ENCODE assay signal across 1 cellular context in genomic region chr14:68795602-68796417, GRCh38.
TF ChIP-seq lines count a peak whose summit lies in the region.

No MANE protein-coding gene starts in this region.

TF ChIP-seq in HepG2, 621 proteins besides CTCF, POLR2A, EP300 and RAD21 (continued from another document and continues in another):
- peak; percentile 78; the same call in 1 of the 2 replicates for TF ChIP-seq ZNF780A (CRISPR knock-in tag; IDR thresholded peaks at IDR 0.05)
- TF ChIP-seq TRIM22 (IDR thresholded peaks at IDR 0.05) = no peak
- peak; percentile 56; the same call in 1 of the 2 replicates for TF ChIP-seq ZNF792 (CRISPR knock-in tag; IDR thresholded peaks at IDR 0.05)
- no peak; the same call in 1 of the 2 replicates for TF ChIP-seq MXD1 (CRISPR knock-in tag; IDR thresholded peaks at IDR 0.05)
- no peak for TF ChIP-seq THYN1 (CRISPR knock-in tag; IDR thresholded peaks at IDR 0.05; ENCODE audit: borderline replicate concordance, low read depth)
- TF ChIP-seq PHB2 (IDR thresholded peaks at IDR 0.05; ENCODE audit: partially characterized antibody) = no peak
- no peak for TF ChIP-seq SMAD9 (CRISPR knock-in tag; IDR thresholded peaks at IDR 0.05)
- no peak for TF ChIP-seq SALL2 (CRISPR knock-in tag; IDR thresholded peaks at IDR 0.05)
- TF ChIP-seq SOX13 (IDR thresholded peaks at IDR 0.05) = no peak
- TF ChIP-seq SOX13 (CRISPR knock-in tag; conservative IDR thresholded peaks at IDR 0.05 in 1 of 2, IDR thresholded peaks at IDR 0.05 in 1 of 2) = peak; percentile 18 to 22; a peak in 1 of 4 replicates
- peak; percentile 8 for TF ChIP-seq HOXA5 (CRISPR knock-in tag; IDR thresholded peaks at IDR 0.05)
- TF ChIP-seq GMEB1 (CRISPR knock-in tag; IDR thresholded peaks at IDR 0.05; ENCODE audit: borderline replicate concordance) = 0 out of 2 replicates have a peak, but pooled peaks have one; percentile 58
- TF ChIP-seq PAF1 (CRISPR knock-in tag; IDR thresholded peaks at IDR 0.05) = no peak
- TF ChIP-seq ZNF761 (CRISPR knock-in tag; conservative IDR thresholded peaks at IDR 0.05) = peak; percentile 83
- peak; percentile 90 for TF ChIP-seq ZGPAT (CRISPR knock-in tag; IDR thresholded peaks at IDR 0.05)
- TF ChIP-seq ZNF564 (CRISPR knock-in tag; IDR thresholded peaks at IDR 0.05) = no peak
- TF ChIP-seq ZNF720 (CRISPR knock-in tag; IDR thresholded peaks at IDR 0.05) = no peak
- no peak for TF ChIP-seq NFIB (CRISPR knock-in tag; IDR thresholded peaks at IDR 0.05; ENCODE audit: borderline replicate concordance)
- no peak for TF ChIP-seq ZNF260 (CRISPR knock-in tag; IDR thresholded peaks at IDR 0.05; ENCODE audit: borderline replicate concordance, low read depth)
- TF ChIP-seq TCF12 (IDR thresholded peaks at IDR 0.05) = no peak
- 0 out of 2 replicates have a peak, but pooled peaks have one; percentile 61 for TF ChIP-seq TCF12 (CRISPR knock-in tag; IDR thresholded peaks at IDR 0.05)
- no peak for TF ChIP-seq ZNF326 (CRISPR knock-in tag; IDR thresholded peaks at IDR 0.05; ENCODE audit: borderline replicate concordance)
- TF ChIP-seq FOSL2 (CRISPR knock-in tag; IDR thresholded peaks at IDR 0.05) = peak; percentile 16; the same call in 1 of the 2 replicates
- TF ChIP-seq EED (CRISPR knock-in tag; IDR thresholded peaks at IDR 0.05) = peak; percentile 91
- no peak for TF ChIP-seq HBP1 (CRISPR knock-in tag; IDR thresholded peaks at IDR 0.05; ENCODE audit: low read depth)
- no peak for TF ChIP-seq SP1 (IDR thresholded peaks at IDR 0.05)
- TF ChIP-seq SP1 (CRISPR knock-in tag; IDR thresholded peaks at IDR 0.05) = 0 out of 2 replicates have a peak, but pooled peaks have one; percentile 23
- TF ChIP-seq ZNF558 (CRISPR knock-in tag; IDR thresholded peaks at IDR 0.05; ENCODE audit: borderline replicate concordance) = 0 out of 2 replicates have a peak, but pooled peaks have one; percentile 11
- TF ChIP-seq RFXANK (CRISPR knock-in tag; IDR thresholded peaks at IDR 0.05) = no peak
- TF ChIP-seq ZBTB34 (CRISPR knock-in tag; IDR thresholded peaks at IDR 0.05) = no peak
- TF ChIP-seq MEF2D (CRISPR knock-in tag; IDR thresholded peaks at IDR 0.05) = no peak
- TF ChIP-seq TEAD2 (CRISPR knock-in tag; IDR thresholded peaks at IDR 0.05) = no peak
- TF ChIP-seq FOXO4 (CRISPR knock-in tag; conservative IDR thresholded peaks at IDR 0.05) = no peak
- TF ChIP-seq FOXK1 (CRISPR knock-in tag; IDR thresholded peaks at IDR 0.05; ENCODE audit: borderline replicate concordance, low read depth) = no peak; the same call in 1 of the 2 replicates
- no peak for TF ChIP-seq DZIP1 (CRISPR knock-in tag; IDR thresholded peaks at IDR 0.05)
- TF ChIP-seq NFRKB (IDR thresholded peaks at IDR 0.05) = no peak
- peak in 1 of 2 experiments; percentile 97; a peak in 3 of 4 replicates for TF ChIP-seq HMGXB4 (CRISPR knock-in tag; IDR thresholded peaks at IDR 0.05; ENCODE audit: borderline replicate concordance in 1 of 2, low read depth in 1 of 2)
- no peak for TF ChIP-seq SOX6 (IDR thresholded peaks at IDR 0.05)
- TF ChIP-seq SOX6 (CRISPR knock-in tag; IDR thresholded peaks at IDR 0.05) = peak; percentile 30; the same call in 1 of the 2 replicates
- TF ChIP-seq HHEX (CRISPR knock-in tag; IDR thresholded peaks at IDR 0.05) = no peak
- TF ChIP-seq ZNF138 (CRISPR knock-in tag; IDR thresholded peaks at IDR 0.05; ENCODE audit: low read depth) = peak; percentile 87; the same call in 1 of the 2 replicates
- TF ChIP-seq ZFAT (CRISPR knock-in tag; conservative IDR thresholded peaks at IDR 0.05) = no peak
- no peak for TF ChIP-seq MAF1 (CRISPR knock-in tag; IDR thresholded peaks at IDR 0.05; ENCODE audit: borderline replicate concordance)
- TF ChIP-seq ZNF354B (CRISPR knock-in tag; IDR thresholded peaks at IDR 0.05) = no peak
- no peak for TF ChIP-seq TFE3 (CRISPR knock-in tag; IDR thresholded peaks at IDR 0.05)
- TF ChIP-seq ZNF749 (CRISPR knock-in tag; IDR thresholded peaks at IDR 0.05; ENCODE audit: borderline replicate concordance) = no peak
- peak; percentile 84 for TF ChIP-seq ZBTB2 (CRISPR knock-in tag; IDR thresholded peaks at IDR 0.05; ENCODE audit: low read depth)
- 0 out of 2 replicates have a peak, but pooled peaks have one; percentile 61 for TF ChIP-seq ZFP82 (CRISPR knock-in tag; IDR thresholded peaks at IDR 0.05; ENCODE audit: borderline replicate concordance)
